8 cellular contexts compared by ENCODE assay signal in genomic region chr13:27621116-27621365, GRCh38. TPM values are rescaled to one million over a fixed set of nuclear protein-coding genes. Genes with fewer than 3 reads are reported as not detected.
A peak's percentile ranks its signal among the peaks of the same experiment; 100 is the strongest.
DNase-seq lines count a peak whose midpoint lies in the region; ATAC-seq, FAIRE-seq and TF ChIP-seq lines count a peak whose summit lies in the region.

No MANE protein-coding gene starts in this region.

- no peaks in the 10 kb centered on the region for H3K27me3 Mint-ChIP-seq in activated T-helper 17 cell treated with anti-CD3 and anti-CD28 coated beads, Interleukin-2, amount 50 U/mL, for 72 hours

- no peak for TF ChIP-seq POLR2A in suprapubic skin (IDR thresholded peaks at IDR 0.05)

- H3K4me2 ChIP-seq in keratinocyte (ENCODE audit: control insufficient read depth, extremely low read depth, insufficient read depth, low read depth, low read length) = peak overlapping the region; percentile 90

- peak; percentile 5 for FAIRE-seq in keratinocyte (lab: Jason Lieb, UNC)

- peaks cover 4% of the 10 kb centered on the region for H4K20me1 ChIP-seq in keratinocyte (ENCODE audit: control insufficient read depth, extremely low read depth, insufficient read depth, low read length)

- H3K27me3 ChIP-seq in keratinocyte (ENCODE audit: control insufficient read depth, extremely low read depth, insufficient read depth, low read length) (no peaks in the 10 kb centered on the region), suprapubic skin (no peaks in the 10 kb centered on the region)

- dilution Hi-C loops in keratinocyte (cut with MboI; ENCODE audit: extremely low pct_ligation_motif_present, low sequenced_read_pairs) = no loop called here

- peak; percentile 11 for DNase-seq in stimulated activated CD8-positive, alpha-beta memory T cell treated with anti-CD3 and anti-CD28 coated beads, Interleukin-15, amount 100 ng/mL, for 24 hours (ENCODE audit: low read depth)
- no peak for DNase-seq in stimulated activated CD8-positive, alpha-beta memory T cell treated with anti-CD3 and anti-CD28 coated beads, Interleukin-4, amount 100 ng/mL, for 48 hours
- DNase-seq in keratinocyte (ENCODE audit: low read depth, low spot score) = no peak
- no peak for DNase-seq in suprapubic skin (ENCODE audit: low spot score in 2 of 2)
- no peak for DNase-seq in NCI-H1694 (lab: John Stamatoyannopoulos, UW)

- H3K36me3 Mint-ChIP-seq in activated T-helper 17 cell treated with anti-CD3 and anti-CD28 coated beads, Interleukin-2, amount 50 U/mL, for 72 hours (ENCODE audit: low read depth) = peaks cover 48% of the 10 kb centered on the region

- 0% methylated on average over 8 of the region's 8 CpGs for WGBS in suprapubic skin

- TF ChIP-seq EP300 in suprapubic skin (IDR thresholded peaks at IDR 0.05) = no peak

- H3K9me3 ChIP-seq in keratinocyte (ENCODE audit: control insufficient read depth, low read depth, low read length) = no peaks in the 10 kb centered on the region
- H3K9me3 ChIP-seq in suprapubic skin = no peaks in the 10 kb centered on the region

- H3K27ac ChIP-seq in keratinocyte (ENCODE audit: control insufficient read depth, insufficient read depth, low read length) (peak overlapping the region; percentile 99), suprapubic skin (peak overlapping the region; percentile 96)

- H3K9ac ChIP-seq in keratinocyte (ENCODE audit: control insufficient read depth, extremely low read depth, insufficient read depth, low read length) = peak overlapping the region; percentile 98

- peak overlapping the region; percentile 87 for H3K27ac Mint-ChIP-seq in activated T-helper 17 cell treated with anti-CD3 and anti-CD28 coated beads, Interleukin-2, amount 50 U/mL, for 72 hours

- no peak for TF ChIP-seq CTCF in keratinocyte (optimal IDR thresholded peaks at IDR 0.05 in 1 of 3, IDR thresholded peaks at IDR 0.05 in 1 of 3, conservative IDR thresholded peaks at IDR 0.05 in 1 of 3; ENCODE audit: extremely low read depth in 1 of 3, insufficient read depth in 2 of 3, low read length in 3 of 3)
- no peak for TF ChIP-seq CTCF in suprapubic skin (IDR thresholded peaks at IDR 0.05)

- peak overlapping the region; percentile 87 for H3K4me3 Mint-ChIP-seq in activated T-helper 17 cell treated with anti-CD3 and anti-CD28 coated beads, Interleukin-2, amount 50 U/mL, for 72 hours

- peak overlapping the region; percentile 71 to 97 (median 81) for H3K4me3 ChIP-seq in keratinocyte (ENCODE audit: control insufficient read depth in 2 of 3, extremely low read depth in 1 of 3, insufficient read depth in 2 of 3, low read depth in 1 of 3, low read length in 3 of 3)
- peak overlapping the region; percentile 87 for H3K4me3 ChIP-seq in suprapubic skin

- H3K9me3 Mint-ChIP-seq in activated T-helper 17 cell treated with anti-CD3 and anti-CD28 coated beads, Interleukin-2, amount 50 U/mL, for 72 hours = no peaks in the 10 kb centered on the region

- no peak for ATAC-seq in activated T-helper 17 cell treated with anti-CD3 and anti-CD28 coated beads, Interleukin-2, amount 50 U/mL, for 72 hours (replicated peaks)
- ATAC-seq in HG02678 (IDR thresholded peaks at IDR 0.05; ENCODE audit: unreplicated experiment) (no peak), GM21529 (IDR thresholded peaks at IDR 0.05; ENCODE audit: unreplicated experiment) (no peak)

- H3K36me3 ChIP-seq in keratinocyte (ENCODE audit: control insufficient read depth in 2 of 2, extremely low read depth in 1 of 2, insufficient read depth in 2 of 2, low read length in 2 of 2) (peaks cover 6 to 13% of the 10 kb centered on the region in 2 experiments), suprapubic skin (peaks cover 4% of the 10 kb centered on the region)

- H3K4me1 Mint-ChIP-seq in activated T-helper 17 cell treated with anti-CD3 and anti-CD28 coated beads, Interleukin-2, amount 50 U/mL, for 72 hours = peaks cover 45% of the 10 kb centered on the region

- H3K9me1 ChIP-seq in keratinocyte (ENCODE audit: control insufficient read depth, extremely low read depth, insufficient read depth, low read length) = no peaks in the 10 kb centered on the region

- peak overlapping the region; percentile 45 for H2AFZ ChIP-seq in keratinocyte (ENCODE audit: control insufficient read depth, low read length)

- H3K4me1 ChIP-seq in keratinocyte (ENCODE audit: control insufficient read depth, extremely low read depth, insufficient read depth, low read length) = peaks cover 36% of the 10 kb centered on the region
- peaks cover 61% of the 10 kb centered on the region for H3K4me1 ChIP-seq in suprapubic skin

- H3K79me2 ChIP-seq in keratinocyte (ENCODE audit: control insufficient read depth, insufficient read depth, low read length) = peaks cover 81% of the 10 kb centered on the region

RNA-seq across cellular contexts. Expression of gene POLR1D, which starts 0.7 kb away (rescaled TPM):
- 100 to 1,000 TPM; 128 to 138 TPM for total RNA-seq in activated T-helper 17 cell treated with anti-CD3 and anti-CD28 coated beads, Interleukin-2, amount 50 U/mL, for 72 hours
- polyA plus RNA-seq in keratinocyte = 152 to 235 TPM (median 204 TPM) in 3 replicates
- 183 TPM for polyA plus RNA-seq in keratinocyte (2011; ENCODE audit: low read depth)
- polyA plus RNA-seq in keratinocyte (2011; cell fraction: cytosol; rRNA removed) = 199 and 322 TPM in 2 replicates
- polyA plus RNA-seq in keratinocyte (2011; cell fraction: nucleus; rRNA removed) = 96.8 and 102 TPM in 2 replicates
- 193 and 217 TPM in 2 replicates for polyA plus RNA-seq in keratinocyte (2012; ENCODE audit: low replicate concordance)
- 29.4 to 86.5 TPM (median 63.1 TPM) in 3 replicates for polyA minus RNA-seq in keratinocyte
- polyA minus RNA-seq in keratinocyte (2011; cell fraction: cytosol; rRNA and poly(A)+ RNA removed) = 79.4 TPM
- polyA minus RNA-seq in keratinocyte (2011; cell fraction: nucleus; rRNA and poly(A)+ RNA removed) = 18.8 and 27.7 TPM in 2 replicates
- total RNA-seq in suprapubic skin = 100 to 1,000 TPM; 148 to 197 (median 177) TPM

RNA-seq across cellular contexts. Expression of gene LNX2, which starts 0.7 kb away (rescaled TPM):
- total RNA-seq in activated T-helper 17 cell treated with anti-CD3 and anti-CD28 coated beads, Interleukin-2, amount 50 U/mL, for 72 hours = 1 to 10 TPM; 4.1 TPM
- 12.1 to 17.0 TPM (median 14.4 TPM) in 3 replicates for polyA plus RNA-seq in keratinocyte
- 5.5 TPM for polyA plus RNA-seq in keratinocyte (2011; ENCODE audit: low read depth)
- 9.5 and 13.5 TPM in 2 replicates for polyA plus RNA-seq in keratinocyte (2011; cell fraction: cytosol; rRNA removed)
- 18.1 and 19.1 TPM in 2 replicates for polyA plus RNA-seq in keratinocyte (2011; cell fraction: nucleus; rRNA removed)
- 9.1 and 10.4 TPM in 2 replicates for polyA plus RNA-seq in keratinocyte (2012; ENCODE audit: low replicate concordance)
- 16.2 to 22.1 TPM (median 19.6 TPM) in 3 replicates for polyA minus RNA-seq in keratinocyte
- polyA minus RNA-seq in keratinocyte (2011; cell fraction: cytosol; rRNA and poly(A)+ RNA removed) = 11.5 TPM
- 17.7 and 35.8 TPM in 2 replicates for polyA minus RNA-seq in keratinocyte (2011; cell fraction: nucleus; rRNA and poly(A)+ RNA removed)
- 10 to 100 TPM; 11.2 to 15.9 (median 13.6) TPM for total RNA-seq in suprapubic skin
